19 cellular contexts compared by ENCODE assay signal in the genomic region with DNA sequence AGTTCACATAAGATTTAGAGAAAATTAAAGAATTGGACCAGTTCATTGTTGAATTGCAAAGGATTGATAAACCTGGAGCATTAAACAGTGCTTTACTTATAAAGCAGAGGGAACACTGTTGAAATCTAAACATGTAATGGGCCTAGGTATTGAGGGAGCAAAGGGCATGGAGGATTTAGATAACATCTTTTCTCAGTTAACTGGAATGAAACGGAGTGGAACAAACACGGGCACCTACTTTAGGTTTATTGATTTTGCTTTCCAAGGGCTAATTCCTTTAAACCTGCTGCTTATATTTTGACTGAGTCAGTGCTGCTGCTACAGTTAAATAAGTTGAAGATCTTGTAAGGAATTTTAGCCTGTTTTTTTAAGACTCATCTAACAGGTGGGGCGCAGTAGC. TPM values are rescaled to one million over a fixed set of nuclear protein-coding genes. Genes with fewer than 3 reads are reported as not detected.
A peak's percentile ranks its signal among the peaks of the same experiment; 100 is the strongest.
DNase-seq lines count a peak whose midpoint lies in the region; ATAC-seq, FAIRE-seq and TF ChIP-seq lines count a peak whose summit lies in the region.
"Had no signal": no experiment of that assay in that cellular context is flagged by ENCODE, and none has a peak within 500 bp of the region (broad histone marks: within the 10 kb centered on the region; RNA-seq: fewer than 3 reads in every experiment).

No MANE protein-coding gene starts in this region.

- CTCF ChIA-PET in activated CD8-positive, alpha-beta T cell treated with anti-CD3 and anti-CD28 coated beads for 36 hours (lab: Charles Lee) = no interaction called here
- CTCF ChIA-PET in activated CD8-positive, alpha-beta T cell treated with anti-CD3 and anti-CD28 coated beads, Interleukin-2, amount 10 ng/mL, durations not matched to agents 7 days and 5 days (lab: Charles Lee) = interaction anchor here (2.2 kb wide), 1 partner anchor 26 kb away, joined by 11 read pairs; no protein-coding TSS in a partner anchor

- H3K4me3 ChIP-seq in small intestine (ENCODE audit: low read depth in 1 of 2, low read length in 2 of 2) = peak overlapping the region in 1 of 2 donors; percentile 15
- H3K4me3 ChIP-seq: body of pancreas, esophagus muscularis mucosa, uterus had no signal

- peaks cover 79% of the 10 kb centered on the region for H3K36me3 Mint-ChIP-seq in activated CD8-positive, alpha-beta T cell treated with anti-CD3 and anti-CD28 coated beads for 36 hours (ENCODE audit: low read depth)
- H3K36me3 Mint-ChIP-seq in activated CD8-positive, alpha-beta T cell treated with anti-CD3 and anti-CD28 coated beads, Interleukin-2, amount 10 ng/mL, durations not matched to agents 7 days and 5 days (ENCODE audit: low read depth) = peaks cover 53% of the 10 kb centered on the region
- H3K36me3 Mint-ChIP-seq in IgD-negative memory B cell = peaks cover 5% of the 10 kb centered on the region
- peaks cover 8% of the 10 kb centered on the region for H3K36me3 Mint-ChIP-seq in chondrocyte (ENCODE audit: low read depth)

- peaks cover 8 to 19% of the 10 kb centered on the region in 2 donors for H3K4me1 ChIP-seq in small intestine (ENCODE audit: control insufficient read depth in 2 of 2, insufficient read depth in 1 of 2, low read depth in 1 of 2, low read length in 1 of 2)

- no peaks in the 10 kb centered on the region for H3K36me3 ChIP-seq in small intestine (ENCODE audit: control insufficient read depth in 2 of 2, insufficient read depth in 2 of 2, low read length in 2 of 2)
- H3K36me3 ChIP-seq: uterus had no signal

- 28 to 65% (median 40%) methylated on average over 3 of the region's 3 CpGs for WGBS in small intestine, 3 donors

- no peak for DNase-seq in activated CD8-positive, alpha-beta T cell treated with anti-CD3 and anti-CD28 coated beads for 36 hours
- no peak for DNase-seq in activated CD8-positive, alpha-beta T cell treated with anti-CD3 and anti-CD28 coated beads, Interleukin-2, amount 10 ng/mL, durations not matched to agents 7 days and 5 days
- no peak for DNase-seq in chondrocyte (ENCODE audit: low spot score)
- DNase-seq in small intestine = peak; percentile 68
- DNase-seq in activated CD8-positive, alpha-beta memory T cell treated with anti-CD3 and anti-CD28 coated beads, Interleukin-2, amount 50 U/mL, for 4 hours = no peak
- DNase-seq in NCI-H526 treated with DMSO at 0.1 percent for 48 hours (lab: John Stamatoyannopoulos, UW) = no peak
- DNase-seq in NCI-H128 (lab: John Stamatoyannopoulos, UW; ENCODE audit: unreplicated experiment) = no peak
- DNase-seq: activated gamma-delta T cell treated with Interleukin-2 at 50 U/mL for 16 hours; body of pancreas; EL; Karpas-422; NCI-H1105 treated with DMSO at 0.1 percent for 48 hours; stimulated activated CD4-positive, alpha-beta T cell treated with anti-CD3 and anti-CD28 coated beads, Interleukin-15, amount 100 ng/mL, for 24 hours; stomach; uterus had no signal

- no peak for FAIRE-seq in small intestine (lab: Jason Lieb, UNC)
- FAIRE-seq: GM19239 had no signal

- no peaks in the 10 kb centered on the region for H3K27me3 Mint-ChIP-seq in activated CD8-positive, alpha-beta T cell treated with anti-CD3 and anti-CD28 coated beads for 36 hours
- no peaks in the 10 kb centered on the region for H3K27me3 Mint-ChIP-seq in activated CD8-positive, alpha-beta T cell treated with anti-CD3 and anti-CD28 coated beads, Interleukin-2, amount 10 ng/mL, durations not matched to agents 7 days and 5 days (ENCODE audit: low read depth)
- no peaks in the 10 kb centered on the region for H3K27me3 Mint-ChIP-seq in IgD-negative memory B cell
- H3K27me3 Mint-ChIP-seq in chondrocyte (ENCODE audit: low read depth) = no peaks in the 10 kb centered on the region

- H3K27me3 ChIP-seq in small intestine (ENCODE audit: control insufficient read depth in 2 of 2, insufficient read depth in 2 of 2, low read length in 2 of 2) = no peaks in the 10 kb centered on the region
- H3K27me3 ChIP-seq: body of pancreas, esophagus muscularis mucosa, stomach, uterus had no signal

- POLR2A ChIA-PET in activated CD8-positive, alpha-beta T cell treated with anti-CD3 and anti-CD28 coated beads for 36 hours (lab: Charles Lee) = interaction anchor here (0.6 to 1.6 kb wide), 5 partner anchors 10 to 266 kb away, joined by 3 to 4 read pairs (median 3); no protein-coding TSS in a partner anchor
- POLR2A ChIA-PET in activated CD8-positive, alpha-beta T cell treated with anti-CD3 and anti-CD28 coated beads, Interleukin-2, amount 10 ng/mL, durations not matched to agents 7 days and 5 days (lab: Charles Lee) = no interaction called here

- TF ChIP-seq CTCF in activated CD8-positive, alpha-beta T cell treated with anti-CD3 and anti-CD28 coated beads for 36 hours (IDR thresholded peaks at IDR 0.05) = no peak
- no peak for TF ChIP-seq CTCF in chondrocyte (IDR thresholded peaks at IDR 0.05)

- peak overlapping the region; percentile 27 for H3K4me3 Mint-ChIP-seq in activated CD8-positive, alpha-beta T cell treated with anti-CD3 and anti-CD28 coated beads for 36 hours
- no peak overlapping the region for H3K4me3 Mint-ChIP-seq in activated CD8-positive, alpha-beta T cell treated with anti-CD3 and anti-CD28 coated beads, Interleukin-2, amount 10 ng/mL, durations not matched to agents 7 days and 5 days
- peak overlapping the region in 1 of 4 donors; percentile 43 for H3K4me3 Mint-ChIP-seq in IgD-negative memory B cell
- H3K4me3 Mint-ChIP-seq in chondrocyte (ENCODE audit: unreplicated experiment) = no peak overlapping the region

- H3K4me1 Mint-ChIP-seq in activated CD8-positive, alpha-beta T cell treated with anti-CD3 and anti-CD28 coated beads for 36 hours (ENCODE audit: low read depth) = peaks cover 63% of the 10 kb centered on the region
- H3K4me1 Mint-ChIP-seq in activated CD8-positive, alpha-beta T cell treated with anti-CD3 and anti-CD28 coated beads, Interleukin-2, amount 10 ng/mL, durations not matched to agents 7 days and 5 days (ENCODE audit: low read depth) = peaks cover 63% of the 10 kb centered on the region
- H3K4me1 Mint-ChIP-seq in IgD-negative memory B cell (peaks cover 41 to 50% (median 46%) of the 10 kb centered on the region in 3 donors), chondrocyte (ENCODE audit: low read depth) (peaks cover 47% of the 10 kb centered on the region)

- H3K27ac Mint-ChIP-seq in activated CD8-positive, alpha-beta T cell treated with anti-CD3 and anti-CD28 coated beads for 36 hours = peak overlapping the region; percentile 67
- H3K27ac Mint-ChIP-seq in activated CD8-positive, alpha-beta T cell treated with anti-CD3 and anti-CD28 coated beads, Interleukin-2, amount 10 ng/mL, durations not matched to agents 7 days and 5 days = no peak overlapping the region
- peak overlapping the region in 2 of 3 donors; percentile 42 to 78 for H3K27ac Mint-ChIP-seq in IgD-negative memory B cell
- H3K27ac Mint-ChIP-seq in chondrocyte (ENCODE audit: unreplicated experiment) = peak overlapping the region; percentile 61

- no peak for ATAC-seq in activated CD8-positive, alpha-beta T cell treated with anti-CD3 and anti-CD28 coated beads for 36 hours
- ATAC-seq in activated CD8-positive, alpha-beta T cell treated with anti-CD3 and anti-CD28 coated beads, Interleukin-2, amount 10 ng/mL, durations not matched to agents 7 days and 5 days = no peak
- ATAC-seq: body of pancreas, HCT116 had no signal

- H3K9me3 ChIP-seq in small intestine (ENCODE audit: control insufficient read depth, low read depth) = no peaks in the 10 kb centered on the region
- H3K9me3 ChIP-seq: body of pancreas, esophagus muscularis mucosa, stomach, uterus had no signal

- H3K27ac ChIP-seq in small intestine (ENCODE audit: low read depth in 1 of 2, low read length in 1 of 2) = no peak overlapping the region
- H3K27ac ChIP-seq: esophagus muscularis mucosa, stomach, uterus had no signal

- no peaks in the 10 kb centered on the region for H3K9me3 Mint-ChIP-seq in activated CD8-positive, alpha-beta T cell treated with anti-CD3 and anti-CD28 coated beads for 36 hours
- no peaks in the 10 kb centered on the region for H3K9me3 Mint-ChIP-seq in activated CD8-positive, alpha-beta T cell treated with anti-CD3 and anti-CD28 coated beads, Interleukin-2, amount 10 ng/mL, durations not matched to agents 7 days and 5 days (ENCODE audit: insufficient read depth)
- H3K9me3 Mint-ChIP-seq in IgD-negative memory B cell (no peaks in the 10 kb centered on the region), chondrocyte (ENCODE audit: low read depth) (no peaks in the 10 kb centered on the region)

- intact Hi-C loops in activated CD8-positive, alpha-beta T cell treated with anti-CD3 and anti-CD28 coated beads for 36 hours (cut with micrococcal nuclease) = no loop called here

RNA-seq across cellular contexts. Expression of a gene that starts 5.6 kb away (rescaled TPM):
- total RNA-seq in activated CD8-positive, alpha-beta T cell treated with anti-CD3 and anti-CD28 coated beads for 36 hours = 100 to 1,000 TPM; 789 to 814 TPM
- total RNA-seq in activated CD8-positive, alpha-beta T cell treated with anti-CD3 and anti-CD28 coated beads, Interleukin-2, amount 10 ng/mL, durations not matched to agents 7 days and 5 days = 100 to 1,000 TPM; 352 to 353 TPM
- polyA plus RNA-seq in IgD-negative memory B cell = 104 TPM
- 270 to 336 TPM (median 323 TPM) in 3 replicates for total RNA-seq in chondrocyte
- polyA plus RNA-seq in small intestine = 100 to 1,000 TPM; 160 to 236 (median 176) TPM

RNA-seq across cellular contexts. Expression of a gene that starts 38.0 kb away (rescaled TPM):
- 1 to 10 TPM; 1.1 to 1.6 TPM for total RNA-seq in activated CD8-positive, alpha-beta T cell treated with anti-CD3 and anti-CD28 coated beads for 36 hours
- total RNA-seq in activated CD8-positive, alpha-beta T cell treated with anti-CD3 and anti-CD28 coated beads, Interleukin-2, amount 10 ng/mL, durations not matched to agents 7 days and 5 days = 1 to 10 TPM; 1.0 to 1.4 TPM
- polyA plus RNA-seq in IgD-negative memory B cell (not detected), small intestine (10 to 100 TPM in 2 of 3 donors, 1 to 10 TPM in 1; 5.8 to 52.9 (median 18.4) TPM)
- total RNA-seq in chondrocyte = 104 to 107 TPM (median 105 TPM) in 3 replicates

Comparison
In these comparisons a context has a peak if more than half of its experiments do, and no peak if none do; other contexts are left out.
1. RNA of a gene that starts 38.0 kb away (total RNA-seq): 104 to 107 TPM in chondrocyte; 1.1 to 1.6 TPM in activated CD8-positive, alpha-beta T cell treated with anti-CD3 and anti-CD28 coated beads for 36 hours and 1.0 to 1.4 TPM in activated CD8-positive, alpha-beta T cell treated with anti-CD3 and anti-CD28 coated beads, Interleukin-2, amount 10 ng/mL, durations not matched to agents 7 days and 5 days; every median in the first group is over 10 times any median in the second.